ENCODE assay signal across 29 cellular contexts in the genomic region with DNA sequence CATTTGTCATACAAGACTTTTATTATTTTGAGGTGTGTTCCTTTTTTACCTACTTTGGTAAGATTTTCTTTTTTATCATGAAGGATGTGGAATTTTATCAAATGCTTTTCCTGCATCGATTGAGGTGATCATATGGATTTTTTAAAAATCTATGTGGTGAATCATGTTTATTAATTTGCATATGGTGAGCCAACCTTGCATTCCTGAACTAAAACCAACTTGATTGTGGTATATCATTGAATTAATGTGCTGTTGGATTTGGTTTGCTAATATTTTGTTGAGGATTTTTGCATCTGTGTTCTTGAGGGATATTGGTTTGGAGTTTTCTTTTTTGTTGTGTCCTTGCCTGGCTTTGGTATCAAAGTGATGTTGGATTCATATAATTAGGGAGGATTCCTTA.
"Had no signal": no experiment of that assay in that cellular context is flagged by ENCODE, and none has a peak within 500 bp of the region (broad histone marks: within the 10 kb centered on the region; RNA-seq: fewer than 3 reads in every experiment).

No MANE protein-coding gene starts in this region.

- ATAC-seq: effector memory CD8-positive, alpha-beta T cell; esophagus mucosa; gastrocnemius medialis; heart right ventricle; left cardiac atrium; left lung; left ventricle myocardium superior; naive thymus-derived CD4-positive, alpha-beta T cell had no signal

- H3K27me3 ChIP-seq: colonic mucosa, esophagus squamous epithelium, gastrocnemius medialis, heart right ventricle, left lung had no signal

- FAIRE-seq: endometrium, islet of Langerhans, keratinocyte had no signal

- H3K4me1 ChIP-seq: colonic mucosa, esophagus squamous epithelium, gastrocnemius medialis, heart right ventricle, left lung had no signal

- H3K9me3 ChIP-seq: colonic mucosa, esophagus squamous epithelium had no signal

- H3K4me3 ChIP-seq: colonic mucosa, esophagus squamous epithelium, gastrocnemius medialis, heart right ventricle, left lung, lung had no signal

- H3K27me3 Mint-ChIP-seq: dendritic cell treated with granulocyte-macrophage colony-stimulating factor and Interleukin-4, amounts not matched to agents 40 ng/mL and 50 ng/mL, for 4 days; effector memory CD8-positive, alpha-beta T cell; memory B cell; naive thymus-derived CD4-positive, alpha-beta T cell had no signal

- H3K27ac ChIP-seq: colonic mucosa, epithelial cell of prostate, esophagus squamous epithelium, gastrocnemius medialis, heart right ventricle, left lung had no signal

- H3K36me3 Mint-ChIP-seq: memory B cell; naive thymus-derived CD4-positive, alpha-beta T cell had no signal

- H3K4me3 Mint-ChIP-seq: dendritic cell treated with granulocyte-macrophage colony-stimulating factor and Interleukin-4, amounts not matched to agents 40 ng/mL and 50 ng/mL, for 4 days; effector memory CD8-positive, alpha-beta T cell; endodermal cell; memory B cell; naive thymus-derived CD4-positive, alpha-beta T cell had no signal

- H3K27ac Mint-ChIP-seq: dendritic cell treated with granulocyte-macrophage colony-stimulating factor and Interleukin-4, amounts not matched to agents 40 ng/mL and 50 ng/mL, for 4 days; effector memory CD8-positive, alpha-beta T cell; endodermal cell; memory B cell; naive thymus-derived CD4-positive, alpha-beta T cell had no signal

- H3K36me3 ChIP-seq: colonic mucosa, esophagus squamous epithelium, gastrocnemius medialis, heart right ventricle, left lung had no signal

- H3K4me1 Mint-ChIP-seq: endodermal cell; memory B cell; naive thymus-derived CD4-positive, alpha-beta T cell had no signal

- DNase-seq: colonic mucosa; cortex of kidney; effector CD8-positive, alpha-beta T cell; effector memory CD8-positive, alpha-beta T cell; endodermal cell; erythroblast; esophagus squamous epithelium; foreskin fibroblast; foreskin melanocyte; gastrocnemius medialis; glutamatergic neuron; head of caudate nucleus; heart right ventricle; hippocampal formation; left cardiac atrium; left lung; left ventricle myocardium superior; mammary epithelial cell; mesendoderm; midbrain; naive thymus-derived CD4-positive, alpha-beta T cell had no signal
